ENCODE assay signal across 25 cellular contexts in genomic region chr1:162691999-162692575, GRCh38. TPM values are rescaled to one million over a fixed set of nuclear protein-coding genes. Genes with fewer than 3 reads are reported as not detected.
A peak's percentile ranks its signal among the peaks of the same experiment; 100 is the strongest.
DNase-seq lines count a peak whose midpoint lies in the region; TF ChIP-seq lines count a peak whose summit lies in the region.
"Had no signal": no experiment of that assay in that cellular context is flagged by ENCODE, and none has a peak within 500 bp of the region (broad histone marks: within the 10 kb centered on the region; RNA-seq: fewer than 3 reads in every experiment).

No MANE protein-coding gene starts in this region.

- H3K36me3 Mint-ChIP-seq in MCF 10A (ENCODE audit: insufficient read depth, unreplicated experiment) (no peaks in the 10 kb centered on the region), osteocyte (ENCODE audit: unreplicated experiment) (peaks cover 11% of the 10 kb centered on the region)
- H3K36me3 Mint-ChIP-seq in activated T-cell treated with anti-CD3 and anti-CD28 coated beads, Interleukin-2, amount 50 U/mL, for 24 hours (ENCODE audit: low read depth): no peaks in the 10 kb centered on the region
- H3K36me3 Mint-ChIP-seq: activated CD8-positive, alpha-beta memory T cell treated with anti-CD3 and anti-CD28 coated beads, Interleukin-2, amount 10 ng/mL, durations not matched to agents 7 days and 5 days; activated naive CD4-positive, alpha-beta T cell treated with anti-CD3 and anti-CD28 coated beads, Interleukin-2, amount 50 U/mL, for 72 hours had no signal

- WGBS in mammary epithelial cell (ENCODE audit: low coverage, missing lambda C conversion rate): 81% methylated on average over 4 of the region's 4 CpGs
- 41 to 52% methylated on average over 4 of the region's 4 CpGs for WGBS in esophagus, 2 donors

- no peak overlapping the region for H3K4me2 ChIP-seq in mammary epithelial cell (ENCODE audit: insufficient read depth, low read depth, low read length)

- no peaks in the 10 kb centered on the region for H3K36me3 ChIP-seq in mammary epithelial cell (ENCODE audit: insufficient read depth, low read length)
- no peaks in the 10 kb centered on the region for H3K36me3 ChIP-seq in esophagus (ENCODE audit: control insufficient read depth in 2 of 2, insufficient read depth in 2 of 2, low read length in 1 of 2)
- no peaks in the 10 kb centered on the region for H3K36me3 ChIP-seq in uterus
- H3K36me3 ChIP-seq: pancreas, Peyer's patch had no signal

- H3K9me3 ChIP-seq in mammary epithelial cell (replicated peaks; ENCODE audit: insufficient read depth, low read length) (no peaks in the 10 kb centered on the region), esophagus (ENCODE audit: control insufficient read depth in 2 of 2, insufficient read depth in 1 of 2, low read depth in 1 of 2, low read length in 1 of 2) (no peaks in the 10 kb centered on the region), uterus (no peaks in the 10 kb centered on the region)
- H3K9me3 ChIP-seq: pancreas, Peyer's patch, testis had no signal

- H3K9me3 Mint-ChIP-seq in MCF 10A (ENCODE audit: unreplicated experiment) (no peaks in the 10 kb centered on the region), osteocyte (ENCODE audit: unreplicated experiment) (no peaks in the 10 kb centered on the region)
- no peaks in the 10 kb centered on the region for H3K9me3 Mint-ChIP-seq in activated T-cell treated with anti-CD3 and anti-CD28 coated beads, Interleukin-2, amount 50 U/mL, for 24 hours
- H3K9me3 Mint-ChIP-seq: activated naive CD4-positive, alpha-beta T cell treated with anti-CD3 and anti-CD28 coated beads, Interleukin-2, amount 50 U/mL, for 72 hours; activated T-helper 1 cell treated with anti-CD3 and anti-CD28 coated beads, Interleukin-12 subunit alpha, Interleukin-12 subunit beta, Interleukin-2, Interleukin-4 antibody, amounts not matched to agents 30 ng/mL and 10 ng/mL and 1 ng/mL, durations not matched to agents 14 hours and 24 hours and 36 hours; memory B cell had no signal

- no peak overlapping the region for H3K4me3 Mint-ChIP-seq in MCF 10A (ENCODE audit: unreplicated experiment)
- H3K4me3 Mint-ChIP-seq in osteocyte (ENCODE audit: unreplicated experiment): no peak overlapping the region
- no peak overlapping the region for H3K4me3 Mint-ChIP-seq in activated T-cell treated with anti-CD3 and anti-CD28 coated beads, Interleukin-2, amount 50 U/mL, for 24 hours
- H3K4me3 Mint-ChIP-seq: activated CD8-positive, alpha-beta memory T cell treated with anti-CD3 and anti-CD28 coated beads, Interleukin-2, amount 10 ng/mL, durations not matched to agents 7 days and 5 days; activated T-helper 1 cell treated with anti-CD3 and anti-CD28 coated beads, Interleukin-12 subunit alpha, Interleukin-12 subunit beta, Interleukin-2, Interleukin-4 antibody, amounts not matched to agents 30 ng/mL and 10 ng/mL and 1 ng/mL, durations not matched to agents 14 hours and 24 hours and 36 hours; B cell; memory B cell; naive thymus-derived CD4-positive, alpha-beta T cell had no signal

- H3K4me1 ChIP-seq in mammary epithelial cell (ENCODE audit: insufficient read depth, low read length) (peaks cover 35% of the 10 kb centered on the region), esophagus (ENCODE audit: control insufficient read depth in 2 of 2, insufficient read depth in 2 of 2, low read length in 1 of 2) (peaks cover 0 to 14% of the 10 kb centered on the region in 2 donors), uterus (peaks cover 10 to 21% of the 10 kb centered on the region in 2 donors)

- H3K4me1 Mint-ChIP-seq in MCF 10A (ENCODE audit: insufficient read depth, unreplicated experiment) (peaks cover 38% of the 10 kb centered on the region), osteocyte (ENCODE audit: unreplicated experiment) (peaks cover 74% of the 10 kb centered on the region)
- peaks cover 7% of the 10 kb centered on the region for H3K4me1 Mint-ChIP-seq in activated T-cell treated with anti-CD3 and anti-CD28 coated beads, Interleukin-2, amount 50 U/mL, for 24 hours (ENCODE audit: low read depth)
- H3K4me1 Mint-ChIP-seq: activated CD8-positive, alpha-beta memory T cell treated with anti-CD3 and anti-CD28 coated beads, Interleukin-2, amount 10 ng/mL, durations not matched to agents 7 days and 5 days; B cell; naive thymus-derived CD4-positive, alpha-beta T cell had no signal

- H3K27ac ChIP-seq in mammary epithelial cell (ENCODE audit: insufficient read depth, low read depth, low read length) (no peak overlapping the region), esophagus (ENCODE audit: low read depth in 2 of 2, low read length in 1 of 2) (peak overlapping the region; percentile 49 to 62), uterus (peak overlapping the region; percentile 75 to 84)
- H3K27ac ChIP-seq: pancreas had no signal

- H2AFZ ChIP-seq in mammary epithelial cell (ENCODE audit: low read depth, low read length): no peak overlapping the region

- intact Hi-C loops in MCF 10A (cut with micrococcal nuclease) (no loop called here), mammary epithelial cell (cut with micrococcal nuclease) (no loop called here), uterus (cut with DNase I; ENCODE audit: low total_unique reads) (no loop called here)

- H3K79me2 ChIP-seq in mammary epithelial cell (ENCODE audit: insufficient read depth, low read length): no peaks in the 10 kb centered on the region

- H3K4me3 ChIP-seq in mammary epithelial cell (replicated peaks in 1 of 3; ENCODE audit: insufficient read depth in 1 of 3, low read depth in 2 of 3, low read length in 3 of 3) (no peak overlapping the region), esophagus (ENCODE audit: low read depth in 1 of 2, low read length in 2 of 2) (no peak overlapping the region), uterus (no peak overlapping the region)
- H3K4me3 ChIP-seq: pancreas, Peyer's patch, testis had no signal

- H3K27me3 ChIP-seq in mammary epithelial cell (ENCODE audit: insufficient read depth, low read length) (no peaks in the 10 kb centered on the region), esophagus (ENCODE audit: control insufficient read depth in 1 of 2, insufficient read depth in 2 of 2, low read length in 2 of 2) (no peaks in the 10 kb centered on the region), uterus (no peaks in the 10 kb centered on the region)
- H3K27me3 ChIP-seq: pancreas, Peyer's patch, testis had no signal

- POLR2A ChIA-PET in MCF 10A (lab: Yijun Ruan, JAX): interaction anchor here (0.6 to 11.6 kb wide), 2 partner anchors 14 to 630 kb away, joined by 3 to 99 read pairs; no protein-coding TSS in a partner anchor

- TF ChIP-seq CTCF in MCF 10A (IDR thresholded peaks at IDR 0.05; ENCODE audit: unreplicated experiment): no peak
- TF ChIP-seq CTCF in mammary epithelial cell (conservative IDR thresholded peaks at IDR 0.05 in 1 of 2, IDR thresholded peaks at IDR 0.05 in 1 of 2; ENCODE audit: extremely low read depth in 1 of 2, insufficient read depth in 1 of 2, low read depth in 1 of 2, low read length in 2 of 2): no peak
- TF ChIP-seq CTCF in osteocyte (IDR thresholded peaks at IDR 0.05): no peak
- no peak for TF ChIP-seq CTCF in uterus (IDR thresholded peaks at IDR 0.05)

- no peak overlapping the region for H3K9ac ChIP-seq in mammary epithelial cell (ENCODE audit: insufficient read depth, low read length)

- in situ Hi-C loops in mammary epithelial cell (cut with MboI; ENCODE audit: low sequenced_read_pairs in 2 of 2): no loop called here

- H4K20me1 ChIP-seq in mammary epithelial cell (ENCODE audit: insufficient read depth, low read length): no peaks in the 10 kb centered on the region

- H3K27me3 Mint-ChIP-seq in MCF 10A (ENCODE audit: insufficient read depth, unreplicated experiment) (no peaks in the 10 kb centered on the region), osteocyte (ENCODE audit: unreplicated experiment) (no peaks in the 10 kb centered on the region)
- peaks cover 9% of the 10 kb centered on the region for H3K27me3 Mint-ChIP-seq in activated T-cell treated with anti-CD3 and anti-CD28 coated beads, Interleukin-2, amount 50 U/mL, for 24 hours

- no TSS peak for BruUV-seq in MCF 10A (replicated peaks; lab: Mats Ljungman, UMichigan)
- BruUV-seq in mammary epithelial cell (replicated peaks; lab: Mats Ljungman, UMichigan): no TSS peak

- peak overlapping the region; percentile 24 for H3K27ac Mint-ChIP-seq in MCF 10A (ENCODE audit: low read depth, unreplicated experiment)
- H3K27ac Mint-ChIP-seq in osteocyte (ENCODE audit: unreplicated experiment): peak overlapping the region; percentile 92
- H3K27ac Mint-ChIP-seq in activated T-cell treated with anti-CD3 and anti-CD28 coated beads, Interleukin-2, amount 50 U/mL, for 24 hours: no peak overlapping the region
- H3K27ac Mint-ChIP-seq: activated CD8-positive, alpha-beta memory T cell treated with anti-CD3 and anti-CD28 coated beads, Interleukin-2, amount 10 ng/mL, durations not matched to agents 7 days and 5 days; activated naive CD4-positive, alpha-beta T cell treated with anti-CD3 and anti-CD28 coated beads, Interleukin-2, amount 50 U/mL, for 72 hours; activated T-helper 1 cell treated with anti-CD3 and anti-CD28 coated beads, Interleukin-12 subunit alpha, Interleukin-12 subunit beta, Interleukin-2, Interleukin-4 antibody, amounts not matched to agents 30 ng/mL and 10 ng/mL and 1 ng/mL, durations not matched to agents 14 hours and 24 hours and 36 hours; B cell; memory B cell; naive thymus-derived CD4-positive, alpha-beta T cell had no signal

- dilution Hi-C loops in mammary epithelial cell (cut with HindIII; ENCODE audit: low sequenced_read_pairs): no loop called here

- DNase-seq in MCF 10A (ENCODE audit: unreplicated experiment): no peak
- no peak for DNase-seq in mammary epithelial cell
- no peak for DNase-seq in osteocyte (ENCODE audit: extremely low spot score, unreplicated experiment)
- no peak for DNase-seq in uterus
- no peak for DNase-seq in NCI-H1048 (lab: John Stamatoyannopoulos, UW)
- no peak for DNase-seq in SHP77 treated with DMSO at 0.1 percent for 48 hours (lab: John Stamatoyannopoulos, UW)
- no peak for DNase-seq in activated T-cell treated with anti-CD3 and anti-CD28 coated beads, Interleukin-2, amount 50 U/mL, for 24 hours
- DNase-seq: activated CD4-positive, alpha-beta T cell treated with anti-CD3 and anti-CD28 coated beads for 48 hours; activated CD8-positive, alpha-beta memory T cell treated with anti-CD3 and anti-CD28 coated beads, Interleukin-2, amount 10 ng/mL, durations not matched to agents 7 days and 5 days; cerebellar nuclear complex; DMS79; effector CD4-positive, alpha-beta T cell; erythroblast; kidney glomerular epithelial cell; naive thymus-derived CD4-positive, alpha-beta T cell; NCI-H2081 treated with DMSO at 0.1 percent for 48 hours; NK-92 treated with Interleukin-12 subunit alpha and Interleukin-12 subunit beta, amount 100 ng/mL, for 24 hours; pancreas; Peyer's patch; testis had no signal

- CTCF ChIA-PET in MCF 10A (lab: Yijun Ruan, JAX) (interaction anchor here (0.6 to 1.4 kb wide), 4 partner anchors 9 to 108 kb away, joined by 3 to 5 read pairs (median 4); no protein-coding TSS in a partner anchor), mammary epithelial cell (lab: Charles Lee; ENCODE audit: low non-redundant PET) (no interaction called here)

- no peak for TF ChIP-seq POLR2A in uterus (IDR thresholded peaks at IDR 0.05)

RNA-seq across cellular contexts. Expression of gene DDR2, which starts 59.8 kb away (rescaled TPM):
- total RNA-seq in MCF 10A (2022) (4.9 and 5.9 TPM in 2 replicates), mammary epithelial cell (100 to 1,000 TPM in 1 of 2 donors, 1 to 10 TPM in 1; 7.5 to 154 TPM), osteocyte (173 and 185 TPM in 2 replicates), uterus (100 to 1,000 TPM in 1 of 4 donors, 10 to 100 TPM in 3; 40.0 to 134 (median 74.7) TPM)
- polyA plus RNA-seq in mammary epithelial cell (3.2 TPM), esophagus (1 to 10 TPM; 2.8 to 4.0 TPM)
- polyA minus RNA-seq in mammary epithelial cell: 2.5 TPM
- polyA plus RNA-seq: naive thymus-derived CD4-positive, alpha-beta T cell had no signal
